13 cellular contexts compared by ENCODE assay signal in genomic region chr3:40718209-40718608, GRCh38.
DNase-seq lines count a peak whose midpoint lies in the region; ATAC-seq, FAIRE-seq and TF ChIP-seq lines count a peak whose summit lies in the region.
"Had no signal": no experiment of that assay in that cellular context is flagged by ENCODE, and none has a peak within 500 bp of the region (broad histone marks: within the 10 kb centered on the region; RNA-seq: fewer than 3 reads in every experiment).

No MANE protein-coding gene starts in this region.

- no peaks in the 10 kb centered on the region for H3K36me3 Mint-ChIP-seq in GM23338 (ENCODE audit: low read depth)

- H3K9me3 ChIP-seq in keratinocyte (ENCODE audit: control insufficient read depth, low read depth, low read length) (no peaks in the 10 kb centered on the region), lower lobe of right lung (no peaks in the 10 kb centered on the region)

- no peak overlapping the region for H3K9ac ChIP-seq in keratinocyte (ENCODE audit: control insufficient read depth, extremely low read depth, insufficient read depth, low read length)

- no peaks in the 10 kb centered on the region for H3K9me2 ChIP-seq in GM23338 (ENCODE audit: insufficient read depth)

- no peaks in the 10 kb centered on the region for H4K20me1 ChIP-seq in GM23338 (replicated peaks; ENCODE audit: insufficient read depth)
- no peaks in the 10 kb centered on the region for H4K20me1 ChIP-seq in keratinocyte (ENCODE audit: control insufficient read depth, extremely low read depth, insufficient read depth, low read length)

- no peaks in the 10 kb centered on the region; the same call in 1 of the 3 replicates for H3K4me1 Mint-ChIP-seq in GM23338

- H3K79me2 ChIP-seq in GM23338 (replicated peaks; ENCODE audit: insufficient read depth) (no peaks in the 10 kb centered on the region), keratinocyte (ENCODE audit: control insufficient read depth, insufficient read depth, low read length) (no peaks in the 10 kb centered on the region)

- no peak for DNase-seq in GM23338 (ENCODE audit: low spot score)
- no peak for DNase-seq in keratinocyte (ENCODE audit: low read depth, low spot score)
- DNase-seq in lower lobe of right lung: no peak
- no peak for DNase-seq in HuH-7.5 (ENCODE audit: low spot score)
- no peak for DNase-seq in dermis blood vessel endothelial cell
- DNase-seq in EL: no peak
- DNase-seq: activated CD8-positive, alpha-beta memory T cell treated with anti-CD3 and anti-CD28 coated beads for 24 hours; CD4-positive, alpha-beta T cell; effector memory CD8-positive, alpha-beta T cell; NCI-H526; T-helper 1 cell had no signal

- no peak overlapping the region for H3K4me3 Mint-ChIP-seq in GM23338
- H3K4me3 Mint-ChIP-seq: CD4-positive, alpha-beta T cell; effector memory CD8-positive, alpha-beta T cell had no signal

- ATAC-seq in GM18873 (IDR thresholded peaks at IDR 0.05; ENCODE audit: low FRiP score, unreplicated experiment) (peak; percentile 4), GM23338 (no peak), HG03457 (IDR thresholded peaks at IDR 0.05; ENCODE audit: unreplicated experiment) (peak; percentile 19), lower lobe of right lung (no peak)
- ATAC-seq: effector memory CD8-positive, alpha-beta T cell had no signal

- no peak for TF ChIP-seq CTCF in GM23338 (conservative IDR thresholded peaks at IDR 0.05; ENCODE audit: low read depth in 2 of 2)
- no peak for TF ChIP-seq CTCF in keratinocyte (optimal IDR thresholded peaks at IDR 0.05 in 1 of 3, IDR thresholded peaks at IDR 0.05 in 1 of 3, conservative IDR thresholded peaks at IDR 0.05 in 1 of 3; ENCODE audit: extremely low read depth in 1 of 3, insufficient read depth in 2 of 3, low read length in 3 of 3)
- TF ChIP-seq CTCF in lower lobe of right lung (IDR thresholded peaks at IDR 0.05): no peak

- H3F3A ChIP-seq in GM23338 (replicated peaks; ENCODE audit: low read depth): no peaks in the 10 kb centered on the region

- no peaks in the 10 kb centered on the region for H3K9me3 Mint-ChIP-seq in GM23338
- H3K9me3 Mint-ChIP-seq: CD4-positive, alpha-beta T cell; effector memory CD8-positive, alpha-beta T cell had no signal

- H2AFZ ChIP-seq in GM23338 (0 out of 2 replicates have a peak overlapping the region, but pooled peaks have one; percentile 25), keratinocyte (ENCODE audit: control insufficient read depth, low read length) (no peak overlapping the region)

- no peak overlapping the region for H3K4me3 ChIP-seq in GM23338
- H3K4me3 ChIP-seq in keratinocyte (ENCODE audit: control insufficient read depth in 2 of 3, extremely low read depth in 1 of 3, insufficient read depth in 2 of 3, low read depth in 1 of 3, low read length in 3 of 3): no peak overlapping the region
- no peak overlapping the region for H3K4me3 ChIP-seq in lower lobe of right lung

- H3K27ac Mint-ChIP-seq in GM23338: no peak overlapping the region
- H3K27ac Mint-ChIP-seq: CD4-positive, alpha-beta T cell; effector memory CD8-positive, alpha-beta T cell had no signal

- H3K27ac ChIP-seq in GM23338 (ENCODE audit: low read depth) (no peak overlapping the region), keratinocyte (ENCODE audit: control insufficient read depth, insufficient read depth, low read length) (no peak overlapping the region), lower lobe of right lung (no peak overlapping the region)

- H3K36me3 ChIP-seq in GM23338 (ENCODE audit: insufficient read depth) (no peaks in the 10 kb centered on the region), keratinocyte (ENCODE audit: control insufficient read depth in 2 of 2, extremely low read depth in 1 of 2, insufficient read depth in 2 of 2, low read length in 2 of 2) (no peaks in the 10 kb centered on the region), lower lobe of right lung (no peaks in the 10 kb centered on the region)

- H3K9me1 ChIP-seq in keratinocyte (ENCODE audit: control insufficient read depth, extremely low read depth, insufficient read depth, low read length): no peaks in the 10 kb centered on the region

- H3K4me2 ChIP-seq in GM23338 (no peak overlapping the region), keratinocyte (ENCODE audit: control insufficient read depth, extremely low read depth, insufficient read depth, low read depth, low read length) (no peak overlapping the region)

- FAIRE-seq in keratinocyte (lab: Jason Lieb, UNC): peak; percentile 86

- peaks cover 6% of the 10 kb centered on the region for H3K27me3 Mint-ChIP-seq in GM23338 (ENCODE audit: insufficient read depth, low read depth, poor library complexity)

- H3K4me1 ChIP-seq in GM23338 (ENCODE audit: insufficient read depth) (no peaks in the 10 kb centered on the region), keratinocyte (ENCODE audit: control insufficient read depth, extremely low read depth, insufficient read depth, low read length) (peaks cover 5% of the 10 kb centered on the region), lower lobe of right lung (peaks cover 16% of the 10 kb centered on the region)

- H3K27me3 ChIP-seq in GM23338 (ENCODE audit: insufficient read depth) (no peaks in the 10 kb centered on the region), keratinocyte (ENCODE audit: control insufficient read depth, extremely low read depth, insufficient read depth, low read length) (no peaks in the 10 kb centered on the region), lower lobe of right lung (ENCODE audit: low read depth) (no peaks in the 10 kb centered on the region)

- intact Hi-C loops in lower lobe of right lung (cut with DNase I): no loop called here

- dilution Hi-C loops in keratinocyte (cut with MboI; ENCODE audit: extremely low pct_ligation_motif_present, low sequenced_read_pairs): no loop called here

TF ChIP-seq in GM23338, 12 proteins besides CTCF, POLR2A, EP300 and RAD21 (continues in another document):
- TF ChIP-seq, protein P1, sequence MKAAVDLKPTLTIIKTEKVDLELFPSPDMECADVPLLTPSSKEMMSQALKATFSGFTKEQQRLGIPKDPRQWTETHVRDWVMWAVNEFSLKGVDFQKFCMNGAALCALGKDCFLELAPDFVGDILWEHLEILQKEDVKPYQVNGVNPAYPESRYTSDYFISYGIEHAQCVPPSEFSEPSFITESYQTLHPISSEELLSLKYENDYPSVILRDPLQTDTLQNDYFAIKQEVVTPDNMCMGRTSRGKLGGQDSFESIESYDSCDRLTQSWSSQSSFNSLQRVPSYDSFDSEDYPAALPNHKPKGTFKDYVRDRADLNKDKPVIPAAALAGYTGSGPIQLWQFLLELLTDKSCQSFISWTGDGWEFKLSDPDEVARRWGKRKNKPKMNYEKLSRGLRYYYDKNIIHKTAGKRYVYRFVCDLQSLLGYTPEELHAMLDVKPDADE (IDR thresholded peaks at IDR 0.05): no peak
- TF ChIP-seq NANOG (IDR thresholded peaks at IDR 0.05; ENCODE audit: borderline replicate concordance) (no peak), JUNB (IDR thresholded peaks at IDR 0.05; ENCODE audit: unreplicated experiment) (no peak), POLR2AphosphoS5 (IDR thresholded peaks at IDR 0.05; ENCODE audit: low read depth) (no peak), ZNF114 (CRISPR knock-in tag; IDR thresholded peaks at IDR 0.05) (no peak), REST (IDR thresholded peaks at IDR 0.05; ENCODE audit: unreplicated experiment) (no peak), STAT1 (IDR thresholded peaks at IDR 0.05; ENCODE audit: unreplicated experiment) (no peak)

Comparison
In these comparisons a context has a peak if more than half of its experiments do, and no peak if none do; other contexts are left out.
1. ATAC-seq: peak in GM18873 (single experiment) and HG03457 (single experiment); none in GM23338 (single experiment) and lower lobe of right lung (0 of 2).